ENCODE assay signal across 10 cellular contexts in genomic region chr10:49679480-49679893, GRCh38. TPM values are rescaled to one million over a fixed set of nuclear protein-coding genes. Genes with fewer than 3 reads are reported as not detected.
A peak's percentile ranks its signal among the peaks of the same experiment; 100 is the strongest.
DNase-seq lines count a peak whose midpoint lies in the region; ATAC-seq and TF ChIP-seq lines count a peak whose summit lies in the region.
"Had no signal": no experiment of that assay in that cellular context is flagged by ENCODE, and none has a peak within 500 bp of the region (broad histone marks: within the 10 kb centered on the region; RNA-seq: fewer than 3 reads in every experiment).

Gene C10orf53 (plus strand): TSS chr10:49679651. CDS start chr10:49679698, 47 bp downstream.

- peaks cover 0 to 11% of the 10 kb centered on the region in 2 donors for H3K27me3 ChIP-seq in right lobe of liver

- H3K4me1 ChIP-seq in right lobe of liver = no peaks in the 10 kb centered on the region

- intact Hi-C loops in right lobe of liver (cut with DNase I) = no loop called here

- H3K4me3 ChIP-seq in right lobe of liver = no peak within 1 kb of the TSS

- WGBS in right lobe of liver (ENCODE audit: insufficient coverage, low coverage, low lambda C conversion rate, missing lambda C conversion rate) = 2% methylated on average over 17 of the region's 36 CpGs

- TF ChIP-seq CTCF in right lobe of liver (IDR thresholded peaks at IDR 0.05) = no peak

- ATAC-seq in GM19043 (IDR thresholded peaks at IDR 0.05; ENCODE audit: low read depth, unreplicated experiment) (peak; percentile 51), right lobe of liver (peak; percentile 46 to 68 (median 60)), HG03196 (IDR thresholded peaks at IDR 0.05; ENCODE audit: unreplicated experiment) (no peak), GM18498 (IDR thresholded peaks at IDR 0.05; ENCODE audit: unreplicated experiment) (no peak), GM21619 (IDR thresholded peaks at IDR 0.05; ENCODE audit: unreplicated experiment) (no peak)
- no peak for ATAC-seq in activated CD4-positive, CD25-positive, alpha-beta regulatory T cell treated with anti-CD3 and anti-CD28 coated beads, Interleukin-2, amount 50 U/mL, for 24 hours

- H3K36me3 ChIP-seq in right lobe of liver = no peaks in the 10 kb centered on the region

- H3K9me3 ChIP-seq in right lobe of liver = no peaks in the 10 kb centered on the region

- TF ChIP-seq POLR2A in right lobe of liver (IDR thresholded peaks at IDR 0.05) = no peak

- DNase-seq in NCI-H345 (lab: John Stamatoyannopoulos, UW) (peak; percentile 75), dermis microvascular lymphatic vessel endothelial cell (ENCODE audit: low read depth in 2 of 2) (peak; percentile 14 to 44), right lobe of liver (peak in 1 of 3 donors; percentile 25)

- no peak within 1 kb of the TSS for H3K27ac ChIP-seq in right lobe of liver

RNA-seq across cellular contexts. Expression of gene C10orf53, which starts in this region (rescaled TPM):
- total RNA-seq in dermis microvascular lymphatic vessel endothelial cell = not detected in 2 replicates
- not detected for total RNA-seq in right lobe of liver
- total RNA-seq: LHCN-M2, mononuclear cell had no signal

Comparison
In these comparisons a context has a peak if more than half of its experiments do, and no peak if none do; other contexts are left out.
1. Peak in DNase-seq in dermis microvascular lymphatic vessel endothelial cell; RNA of the gene not detected or under 1 TPM.
2. Peak in ATAC-seq in right lobe of liver; RNA of the gene not detected or under 1 TPM.